ENCODE assay signal across 9 cellular contexts in the genomic region with DNA sequence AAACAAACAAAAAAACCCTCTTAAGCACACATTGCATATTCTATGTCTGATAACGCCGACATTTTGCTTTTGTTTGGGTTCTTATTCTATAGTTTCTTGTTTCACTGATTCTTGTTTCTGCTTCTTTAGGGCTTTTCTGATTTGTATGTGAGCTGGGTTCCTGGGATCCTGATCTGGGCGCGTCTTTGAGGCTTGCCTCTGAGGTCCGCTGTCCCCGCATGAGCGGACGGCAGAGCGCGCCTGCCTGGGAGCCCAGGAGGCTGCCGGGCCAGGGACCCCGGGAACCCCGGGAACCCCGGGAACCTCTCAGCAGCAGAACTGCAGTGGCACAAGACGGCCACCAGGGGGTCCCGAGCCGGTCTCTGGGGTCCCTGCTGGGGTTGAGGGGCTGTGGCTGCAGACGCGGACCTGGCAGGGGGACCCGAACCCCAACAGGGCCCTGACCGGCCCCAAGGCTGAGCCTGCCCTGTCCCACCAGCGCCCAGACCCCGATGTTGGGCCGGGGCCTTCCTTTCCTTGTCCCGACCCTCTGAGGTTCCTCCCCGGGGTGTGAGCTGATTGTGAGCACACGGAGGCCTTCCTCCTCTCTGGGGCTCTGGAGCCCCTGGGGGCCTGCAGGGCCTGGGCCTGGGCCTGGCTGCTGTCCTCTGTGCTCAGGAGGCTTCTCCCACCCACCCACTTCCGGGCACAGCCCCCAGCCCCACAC. TPM values are rescaled to one million over a fixed set of nuclear protein-coding genes. Genes with fewer than 3 reads are reported as not detected.
A peak's percentile ranks its signal among the peaks of the same experiment; 100 is the strongest.
DNase-seq lines count a peak whose midpoint lies in the region; ATAC-seq, FAIRE-seq and TF ChIP-seq lines count a peak whose summit lies in the region.
"Not testable (repeated sequence)": the region's sequence is repeated elsewhere in the genome, so short reads cannot be mapped to it uniquely, and the experiment has no call there.
"Had no signal": no experiment of that assay in that cellular context is flagged by ENCODE, and none has a peak within 500 bp of the region (broad histone marks: within the 10 kb centered on the region; RNA-seq: fewer than 3 reads in every experiment).

No MANE protein-coding gene starts in this region.

- intact Hi-C loops in CD14-positive monocyte (cut with micrococcal nuclease); activated CD8-positive, alpha-beta T cell treated with anti-CD3 and anti-CD28 coated beads for 36 hours (cut with micrococcal nuclease); left ventricle myocardium superior (cut with micrococcal nuclease): not testable (repeated sequence)

- not testable (repeated sequence) for H3K9me2 ChIP-seq in OCI-LY1 (ENCODE audit: low read depth, low read length)

- not testable (repeated sequence) for H3K27ac Mint-ChIP-seq in CD14-positive monocyte; activated CD8-positive, alpha-beta T cell treated with anti-CD3 and anti-CD28 coated beads for 36 hours; naive thymus-derived CD8-positive, alpha-beta T cell

- TF ChIP-seq CTCF in CD14-positive monocyte (IDR thresholded peaks at IDR 0.05) (peak; percentile 71), OCI-LY1 (IDR thresholded peaks at IDR 0.05; ENCODE audit: low read length) (peak; percentile 36; the same call in 1 of the 2 replicates), coronary artery (IDR thresholded peaks at IDR 0.05) (peak; percentile 22), tibial nerve (IDR thresholded peaks at IDR 0.05) (peak in 3 of 5 experiments; percentile 21 to 33 (median 31))
- TF ChIP-seq CTCF in activated CD8-positive, alpha-beta T cell treated with anti-CD3 and anti-CD28 coated beads for 36 hours (IDR thresholded peaks at IDR 0.05), result peak; percentile 68

- H3K9me3 Mint-ChIP-seq in CD14-positive monocyte; activated CD8-positive, alpha-beta T cell treated with anti-CD3 and anti-CD28 coated beads for 36 hours; naive thymus-derived CD8-positive, alpha-beta T cell: not testable (repeated sequence)

- not testable (repeated sequence) for TF ChIP-seq POLR2A in tibial nerve (IDR thresholded peaks at IDR 0.05)

- peaks cover 53% of the 10 kb centered on the region for H3K4me1 ChIP-seq in OCI-LY1 (ENCODE audit: insufficient read depth, low read length, severe bottlenecking)
- H3K4me1 ChIP-seq in tibial nerve, result not testable (repeated sequence)

- not testable (repeated sequence) for H3K79me2 ChIP-seq in OCI-LY1 (ENCODE audit: insufficient read depth, low read length)

- H2AFZ ChIP-seq in OCI-LY1 (ENCODE audit: low read length), result not testable (repeated sequence)

- not testable (repeated sequence) for DNase-seq in CD14-positive monocyte (ENCODE audit: low spot score); GM18507 (ENCODE audit: extremely low spot score, insufficient read length, low read depth); activated CD8-positive, alpha-beta T cell treated with anti-CD3 and anti-CD28 coated beads for 36 hours; left ventricle myocardium superior; tibial nerve (ENCODE audit: low spot score in 2 of 2)
- peak; percentile 35 for DNase-seq in coronary artery (ENCODE audit: low spot score)
- DNase-seq in naive thymus-derived CD8-positive, alpha-beta T cell, result peak in 3 of 10 donors; percentile 28 to 42 (median 31)

- not testable (repeated sequence) for H3K4me1 Mint-ChIP-seq in CD14-positive monocyte; activated CD8-positive, alpha-beta T cell treated with anti-CD3 and anti-CD28 coated beads for 36 hours (ENCODE audit: low read depth)
- H3K4me1 Mint-ChIP-seq in naive thymus-derived CD8-positive, alpha-beta T cell, result peaks cover 0 to 11% (median 3%) of the 10 kb centered on the region in 4 donors

- 84% methylated on average over 13 to 14 of the region's 28 CpGs for WGBS in tibial nerve, 2 donors

- peak overlapping the region; percentile 54 for H3K4me3 ChIP-seq in OCI-LY1 (ENCODE audit: low read depth, low read length, poor library complexity, severe bottlenecking)
- H3K4me3 ChIP-seq in coronary artery, tibial nerve: not testable (repeated sequence)

- not testable (repeated sequence) for H3K36me3 Mint-ChIP-seq in CD14-positive monocyte; activated CD8-positive, alpha-beta T cell treated with anti-CD3 and anti-CD28 coated beads for 36 hours (ENCODE audit: low read depth); naive thymus-derived CD8-positive, alpha-beta T cell

- ATAC-seq in activated CD8-positive, alpha-beta T cell treated with anti-CD3 and anti-CD28 coated beads for 36 hours, result peak; percentile 43
- peak; percentile 23 for ATAC-seq in left ventricle myocardium superior
- ATAC-seq in naive thymus-derived CD8-positive, alpha-beta T cell, result peak; percentile 35 to 50

- not testable (repeated sequence) for H3K27me3 ChIP-seq in OCI-LY1 (ENCODE audit: insufficient read depth, low read length); tibial nerve

- TF ChIP-seq EP300 in tibial nerve (IDR thresholded peaks at IDR 0.05), result not testable (repeated sequence)

- peak overlapping the region; percentile 89 for H3K27ac ChIP-seq in OCI-LY1 (ENCODE audit: low read depth, low read length, poor library complexity, severe bottlenecking)
- H3K27ac ChIP-seq in coronary artery, tibial nerve: not testable (repeated sequence)

- POLR2A ChIA-PET in activated CD8-positive, alpha-beta T cell treated with anti-CD3 and anti-CD28 coated beads for 36 hours (lab: Charles Lee); naive thymus-derived CD8-positive, alpha-beta T cell (lab: Charles Lee): not testable (repeated sequence)

- peak overlapping the region; percentile 91 for H3K9ac ChIP-seq in OCI-LY1 (ENCODE audit: low read length)

- not testable (repeated sequence) for H4K20me1 ChIP-seq in OCI-LY1 (ENCODE audit: insufficient read depth, low read length)

- peak overlapping the region; percentile 79 for H3K4me2 ChIP-seq in OCI-LY1 (ENCODE audit: low read length)

- H3K36me3 ChIP-seq in OCI-LY1 (ENCODE audit: insufficient read depth, low read length); tibial nerve: not testable (repeated sequence)

- H3K27me3 Mint-ChIP-seq in CD14-positive monocyte (ENCODE audit: low read depth in 3 of 3); activated CD8-positive, alpha-beta T cell treated with anti-CD3 and anti-CD28 coated beads for 36 hours: not testable (repeated sequence)
- peaks cover 2 to 11% (median 4%) of the 10 kb centered on the region in 5 donors for H3K27me3 Mint-ChIP-seq in naive thymus-derived CD8-positive, alpha-beta T cell

- H3K9me3 ChIP-seq in OCI-LY1 (ENCODE audit: low read length); tibial nerve: not testable (repeated sequence)

- peak; percentile 97 for FAIRE-seq in GM18507 (lab: Jason Lieb, UNC)

- not testable (repeated sequence) for H3F3A ChIP-seq in OCI-LY1 (ENCODE audit: insufficient read depth, low read length)

- CTCF ChIA-PET in activated CD8-positive, alpha-beta T cell treated with anti-CD3 and anti-CD28 coated beads for 36 hours (lab: Charles Lee), result interaction anchor here (1.0 to 1.2 kb wide), 2 partner anchors 10 to 384 kb away, joined by 4 read pairs; no protein-coding TSS in a partner anchor

- H3K4me3 Mint-ChIP-seq in CD14-positive monocyte; activated CD8-positive, alpha-beta T cell treated with anti-CD3 and anti-CD28 coated beads for 36 hours; naive thymus-derived CD8-positive, alpha-beta T cell: not testable (repeated sequence)

RNA-seq across cellular contexts. Expression of gene TMEM121, which starts 32.2 kb away (rescaled TPM):
- under 1 TPM in 1 of 2 donors, not detected in 1; 0.11 TPM for polyA plus RNA-seq in CD14-positive monocyte
- 10 to 100 TPM; 12.0 to 12.1 TPM for total RNA-seq in activated CD8-positive, alpha-beta T cell treated with anti-CD3 and anti-CD28 coated beads for 36 hours
- total RNA-seq in left ventricle myocardium superior, result 4.0 TPM
- total RNA-seq in naive thymus-derived CD8-positive, alpha-beta T cell, result 1 to 10 TPM; 5.5 to 6.6 TPM
- 1 to 10 TPM; 1.6 to 4.4 (median 4.3) TPM for polyA plus RNA-seq in naive thymus-derived CD8-positive, alpha-beta T cell
- 10 to 100 TPM; 15.1 to 28.2 (median 20.1) TPM for total RNA-seq in tibial nerve
- total RNA-seq: Caco-2 had no signal
